16 cellular contexts compared by ENCODE assay signal in genomic region chr7:86920154-86920553, GRCh38.
"Had no signal": no experiment of that assay in that cellular context is flagged by ENCODE, and none has a peak within 500 bp of the region (broad histone marks: within the 10 kb centered on the region; RNA-seq: fewer than 3 reads in every experiment).

No MANE protein-coding gene starts in this region.

- ATAC-seq: left cardiac atrium, sciatic nerve had no signal

- H3K27me3 ChIP-seq: colonic mucosa, esophagus squamous epithelium, hepatocyte, spleen had no signal

- H3K36me3 ChIP-seq: colonic mucosa, esophagus squamous epithelium had no signal

- H3K4me3 ChIP-seq: colonic mucosa, esophagus squamous epithelium, hepatocyte, spleen had no signal

- H3K27ac ChIP-seq: colonic mucosa, esophagus squamous epithelium, hepatocyte, spleen had no signal

- H3K4me1 ChIP-seq: colonic mucosa, esophagus squamous epithelium, spleen had no signal

- DNase-seq: colonic mucosa; dermis blood vessel endothelial cell; esophagus squamous epithelium; foreskin fibroblast; head of caudate nucleus; kidney; left cardiac atrium; mesendoderm; naive B cell; spleen; stimulated activated CD4-positive, alpha-beta T cell treated with anti-CD3 and anti-CD28 coated beads, Interleukin-15, amount 100 ng/mL, for 24 hours; stimulated activated CD4-positive, alpha-beta T cell treated with anti-CD3 and anti-CD28 coated beads, Interleukin-1b, Interleukin-23, amount 100 ng/mL, for 48 hours; stimulated activated CD4-positive, alpha-beta T cell treated with anti-CD3 and anti-CD28 coated beads, Interleukin-4, amount 100 ng/mL, for 4 hours; stimulated activated naive CD4-positive, alpha-beta T cell had no signal

- H3K9me3 ChIP-seq: colonic mucosa, esophagus squamous epithelium, spleen had no signal
